ENCODE assay signal across 31 cellular contexts in the genomic region with DNA sequence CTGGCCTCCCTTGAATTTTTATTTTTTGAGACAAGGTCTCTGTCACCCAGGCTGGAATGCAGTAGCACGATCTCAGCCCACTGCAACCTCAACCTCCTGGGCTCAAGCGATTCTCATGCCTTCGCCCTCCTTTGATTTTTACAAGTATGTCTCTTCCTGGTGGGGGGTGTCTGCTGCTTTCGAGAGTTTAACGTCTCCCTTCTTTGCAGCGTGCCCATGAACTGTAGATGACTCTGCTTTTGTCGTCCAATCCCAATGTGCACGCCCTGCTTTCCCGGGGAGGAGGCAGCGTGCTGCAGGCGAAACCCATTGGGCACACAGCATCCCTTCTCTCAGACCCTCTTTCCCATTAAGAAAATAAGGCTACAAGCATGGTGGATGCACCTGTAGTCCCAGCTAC. TPM values are rescaled to one million over a fixed set of nuclear protein-coding genes. Genes with fewer than 3 reads are reported as not detected.
DNase-seq lines count a peak whose midpoint lies in the region; ATAC-seq lines count a peak whose summit lies in the region.
"Had no signal": no experiment of that assay in that cellular context is flagged by ENCODE, and none has a peak within 500 bp of the region (broad histone marks: within the 10 kb centered on the region; RNA-seq: fewer than 3 reads in every experiment).

No MANE protein-coding gene starts in this region.

- no peaks in the 10 kb centered on the region for H3K9me3 ChIP-seq in T-helper 17 cell (ENCODE audit: control insufficient read depth, low read length, poor library complexity, severe bottlenecking)
- H3K9me3 ChIP-seq: gastroesophageal sphincter, psoas muscle, sigmoid colon, upper lobe of left lung had no signal

- CTCF ChIA-PET in activated naive CD4-positive, alpha-beta T cell treated with anti-CD3 and anti-CD28 coated beads for 36 hours (lab: Charles Lee): interaction anchor here (0.8 kb wide), 1 partner anchor 35 kb away, joined by 3 read pairs; no protein-coding TSS in a partner anchor

- H3K27me3 Mint-ChIP-seq in activated naive CD4-positive, alpha-beta T cell treated with anti-CD3 and anti-CD28 coated beads for 36 hours (ENCODE audit: low read depth): no peaks in the 10 kb centered on the region
- no peaks in the 10 kb centered on the region for H3K27me3 Mint-ChIP-seq in T-helper 17 cell
- no peaks in the 10 kb centered on the region for H3K27me3 Mint-ChIP-seq in central memory CD8-positive, alpha-beta T cell
- no peaks in the 10 kb centered on the region for H3K27me3 Mint-ChIP-seq in natural killer cell treated with Interleukin-12 subunit alpha and Interleukin-12 subunit beta and Interleukin-15 and Interleukin-18, amount 100 ng/mL, for 72 hours
- H3K27me3 Mint-ChIP-seq: B cell had no signal

- ATAC-seq in T-helper 17 cell: no peak
- no peak for ATAC-seq in central memory CD8-positive, alpha-beta T cell (replicated peaks; ENCODE audit: extremely low read depth, poor library complexity, severe bottlenecking)
- no peak for ATAC-seq in natural killer cell treated with Interleukin-12 subunit alpha and Interleukin-12 subunit beta and Interleukin-15 and Interleukin-18, amount 100 ng/mL, for 72 hours
- ATAC-seq in GM19035 (IDR thresholded peaks at IDR 0.05; ENCODE audit: unreplicated experiment): no peak
- no peak for ATAC-seq in GM21723 (IDR thresholded peaks at IDR 0.05; ENCODE audit: unreplicated experiment)
- ATAC-seq: gastroesophageal sphincter, GM23338, HepG2, Panc1, psoas muscle, SK-N-SH treated with all-trans-retinoic acid at 6 μM for 48 hours had no signal

- DNase-seq in activated naive CD4-positive, alpha-beta T cell treated with anti-CD3 and anti-CD28 coated beads for 36 hours: no peak
- no peak for DNase-seq in activated naive CD4-positive, alpha-beta T cell (lab: John Stamatoyannopoulos, UW)
- no peak for DNase-seq in T-helper 17 cell
- DNase-seq in central memory CD8-positive, alpha-beta T cell (ENCODE audit: low spot score in 2 of 2): no peak
- no peak for DNase-seq in natural killer cell treated with Interleukin-12 subunit alpha and Interleukin-12 subunit beta and Interleukin-15 and Interleukin-18, amount 100 ng/mL, for 72 hours (ENCODE audit: low spot score)
- DNase-seq in foreskin melanocyte: no peak
- DNase-seq: ACHN; activated effector memory CD4-positive, alpha-beta T cell treated with Interleukin-2 at 50 U/mL for 16 hours; DMS79 treated with DMSO at 0.1 percent for 48 hours; GDM1; Kasumi-1; kidney glomerular epithelial cell; NCI-H1417 treated with DMSO at 0.1 percent for 48 hours; NCI-H2081; NCI-H524 treated with DMSO at 0.1 percent for 48 hours; occipital lobe; psoas muscle; Right ventricle myocardium superior; stimulated activated CD4-positive, alpha-beta T cell treated with anti-CD3 and anti-CD28 coated beads, Interleukin-4, amount 100 ng/mL, for 24 hours; T-helper 9 cell; upper lobe of left lung had no signal

- no peaks in the 10 kb centered on the region for H3K9me3 Mint-ChIP-seq in activated naive CD4-positive, alpha-beta T cell treated with anti-CD3 and anti-CD28 coated beads for 36 hours
- H3K9me3 Mint-ChIP-seq in central memory CD8-positive, alpha-beta T cell: no peaks in the 10 kb centered on the region
- H3K9me3 Mint-ChIP-seq in natural killer cell treated with Interleukin-12 subunit alpha and Interleukin-12 subunit beta and Interleukin-15 and Interleukin-18, amount 100 ng/mL, for 72 hours: peaks cover 3% of the 10 kb centered on the region
- H3K9me3 Mint-ChIP-seq: GM23338 had no signal

- H3K27ac Mint-ChIP-seq in activated naive CD4-positive, alpha-beta T cell treated with anti-CD3 and anti-CD28 coated beads for 36 hours: peak overlapping the region; percentile 41
- H3K27ac Mint-ChIP-seq in T-helper 17 cell: peak overlapping the region; percentile 77
- peak overlapping the region; percentile 90 for H3K27ac Mint-ChIP-seq in central memory CD8-positive, alpha-beta T cell (ENCODE audit: low read depth)
- peak overlapping the region; percentile 68 to 98 for H3K27ac Mint-ChIP-seq in natural killer cell treated with Interleukin-12 subunit alpha and Interleukin-12 subunit beta and Interleukin-15 and Interleukin-18, amount 100 ng/mL, for 72 hours
- H3K27ac Mint-ChIP-seq: B cell, brain, GM23338 had no signal

- intact Hi-C loops in activated naive CD4-positive, alpha-beta T cell treated with anti-CD3 and anti-CD28 coated beads for 36 hours (cut with micrococcal nuclease): no loop called here

- H3K4me1 Mint-ChIP-seq in activated naive CD4-positive, alpha-beta T cell treated with anti-CD3 and anti-CD28 coated beads for 36 hours (ENCODE audit: low read depth): peaks cover 67% of the 10 kb centered on the region
- H3K4me1 Mint-ChIP-seq in T-helper 17 cell: peaks cover 9% of the 10 kb centered on the region
- H3K4me1 Mint-ChIP-seq in central memory CD8-positive, alpha-beta T cell: peaks cover 17% of the 10 kb centered on the region
- H3K4me1 Mint-ChIP-seq in natural killer cell treated with Interleukin-12 subunit alpha and Interleukin-12 subunit beta and Interleukin-15 and Interleukin-18, amount 100 ng/mL, for 72 hours (ENCODE audit: low read depth in 2 of 2): peaks cover 30 to 65% of the 10 kb centered on the region in 2 donors

- peaks cover 19% of the 10 kb centered on the region for H3K36me3 Mint-ChIP-seq in activated naive CD4-positive, alpha-beta T cell treated with anti-CD3 and anti-CD28 coated beads for 36 hours (ENCODE audit: low read depth)
- no peaks in the 10 kb centered on the region for H3K36me3 Mint-ChIP-seq in T-helper 17 cell (ENCODE audit: low read depth)
- peaks cover 37% of the 10 kb centered on the region for H3K36me3 Mint-ChIP-seq in central memory CD8-positive, alpha-beta T cell (ENCODE audit: insufficient read depth)
- H3K36me3 Mint-ChIP-seq in natural killer cell treated with Interleukin-12 subunit alpha and Interleukin-12 subunit beta and Interleukin-15 and Interleukin-18, amount 100 ng/mL, for 72 hours: peaks cover 5% of the 10 kb centered on the region

- H3K4me3 Mint-ChIP-seq in activated naive CD4-positive, alpha-beta T cell treated with anti-CD3 and anti-CD28 coated beads for 36 hours: no peak overlapping the region
- H3K4me3 Mint-ChIP-seq in T-helper 17 cell: peak overlapping the region; percentile 43
- peak overlapping the region; percentile 40 for H3K4me3 Mint-ChIP-seq in central memory CD8-positive, alpha-beta T cell
- peak overlapping the region; percentile 67 for H3K4me3 Mint-ChIP-seq in natural killer cell treated with Interleukin-12 subunit alpha and Interleukin-12 subunit beta and Interleukin-15 and Interleukin-18, amount 100 ng/mL, for 72 hours
- H3K4me3 Mint-ChIP-seq: B cell, brain, GM23338 had no signal

RNA-seq across cellular contexts. Expression of a gene that starts 7.0 kb away (rescaled TPM):
- 10 to 100 TPM; 57.0 to 57.6 TPM for total RNA-seq in activated naive CD4-positive, alpha-beta T cell treated with anti-CD3 and anti-CD28 coated beads for 36 hours
- total RNA-seq in T-helper 17 cell: 10 to 100 TPM; 69.5 to 73.9 TPM
- 100 to 1,000 TPM; 109 to 177 TPM for total RNA-seq in natural killer cell treated with Interleukin-12 subunit alpha and Interleukin-12 subunit beta and Interleukin-15 and Interleukin-18, amount 100 ng/mL, for 72 hours
